ENCODE assay signal across 24 cellular contexts in genomic region chr4:92035666-92036065, GRCh38.
"Had no signal": no experiment of that assay in that cellular context is flagged by ENCODE, and none has a peak within 500 bp of the region (broad histone marks: within the 10 kb centered on the region; RNA-seq: fewer than 3 reads in every experiment).

No MANE protein-coding gene starts in this region.

- H3K36me3 ChIP-seq: heart right ventricle, left ventricle myocardium inferior, neural progenitor cell, right lobe of liver, stomach, suprapubic skin, tibial nerve had no signal

- H3K4me2 ChIP-seq: neural progenitor cell had no signal

- H3K27me3 ChIP-seq: heart right ventricle, neural progenitor cell, right lobe of liver, stomach, suprapubic skin, tibial nerve had no signal

- H3K4me3 ChIP-seq: heart right ventricle, left ventricle myocardium inferior, neural progenitor cell, right lobe of liver, skin epidermis, stomach, suprapubic skin, tibial nerve had no signal

- H3K9me3 ChIP-seq: right lobe of liver had no signal

- H3K27ac ChIP-seq: heart right ventricle, left ventricle myocardium inferior, neural progenitor cell, right lobe of liver, skin epidermis, stomach, suprapubic skin, tibial nerve, VCaP had no signal

- H2AFZ ChIP-seq: neural progenitor cell had no signal

- DNase-seq: activated CD4-positive, alpha-beta T cell treated with anti-CD3 and anti-CD28 coated beads, Interleukin-2, amount 50 U/mL, for 1 hour; activated CD4-positive, CD25-positive, alpha-beta regulatory T cell treated with anti-CD3 and anti-CD28 coated beads, Interleukin-2, amount 50 U/mL, for 72 hours; activated CD8-positive, alpha-beta memory T cell treated with anti-CD3 and anti-CD28 coated beads for 24 hours; activated CD8-positive, alpha-beta memory T cell treated with anti-CD3 and anti-CD28 coated beads, Interleukin-2, amount 50 U/mL, for 4 hours; activated T-cell treated with anti-CD3 and anti-CD28 coated beads, Interleukin-2, amount 50 U/mL, for 24 hours; aorta; effector CD4-positive, alpha-beta T cell; erythroblast; foreskin fibroblast; heart right ventricle; left ventricle myocardium inferior; naive thymus-derived CD8-positive, alpha-beta T cell; posterior cingulate gyrus; right lobe of liver; stimulated activated CD4-positive, alpha-beta T cell treated with anti-CD3 and anti-CD28 coated beads, Interleukin-1b, Interleukin-23, amount 100 ng/mL, for 48 hours; stomach had no signal

- ATAC-seq: activated naive CD4-positive, alpha-beta T cell treated with anti-CD3 and anti-CD28 coated beads, Interleukin-2, amount 50 U/mL, for 72 hours; activated T-helper 17 cell treated with anti-CD3 and anti-CD28 coated beads, Interleukin-2, amount 50 U/mL, for 72 hours; heart right ventricle; naive thymus-derived CD8-positive, alpha-beta T cell; right lobe of liver; stimulated activated effector memory CD8-positive, alpha-beta T cell treated with anti-CD3 and anti-CD28 coated beads, Interleukin-12 subunit alpha, Interleukin-12 subunit beta, amount 100 ng/mL, for 72 hours had no signal

- H3K9ac ChIP-seq: neural progenitor cell had no signal

- H3K4me1 ChIP-seq: heart right ventricle, neural progenitor cell, right lobe of liver, suprapubic skin, tibial nerve had no signal
